ENCODE assay signal across 1 cellular context in the genomic region with DNA sequence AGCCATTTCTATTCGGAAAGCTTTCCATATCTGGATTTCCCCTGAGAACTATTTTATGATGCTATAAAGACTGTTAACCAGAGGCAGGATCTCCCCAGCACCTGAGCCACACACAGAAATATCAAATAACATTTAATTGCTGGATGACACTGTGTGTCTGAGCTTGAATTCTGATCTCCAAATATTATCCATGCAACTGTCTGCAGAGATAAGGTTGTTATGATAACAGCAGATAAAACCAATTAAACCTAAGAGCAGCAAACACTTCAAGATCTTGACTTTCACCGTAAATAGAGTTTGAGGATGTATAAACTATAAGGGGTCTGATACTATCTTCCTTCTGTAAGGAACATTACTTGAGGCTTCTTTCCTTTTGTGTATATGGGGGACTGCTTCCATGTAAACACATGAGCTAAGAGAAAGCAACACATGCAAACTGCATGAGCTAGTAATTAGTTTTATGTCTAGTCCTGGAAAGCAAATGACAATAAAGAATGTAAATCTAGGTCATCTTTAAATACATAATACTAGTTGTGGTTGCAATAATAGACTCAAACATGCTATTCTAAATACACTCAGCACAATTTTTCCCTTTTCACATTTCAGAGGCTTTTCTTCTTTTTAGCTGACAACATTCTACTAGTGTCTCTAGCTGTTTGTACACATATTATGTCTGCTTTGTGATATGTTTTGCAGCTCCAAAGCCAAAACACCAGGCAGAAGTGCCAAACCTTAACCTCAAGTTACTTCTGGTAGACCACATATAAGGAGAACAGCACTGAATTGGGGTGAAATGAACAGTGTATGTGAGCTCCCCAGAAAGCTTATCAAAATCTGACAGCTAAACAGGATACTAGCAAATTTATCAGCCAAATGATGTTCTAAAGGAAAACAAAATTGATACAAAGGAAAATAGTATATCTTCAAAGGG.
A peak's percentile ranks its signal among the peaks of the same experiment; 100 is the strongest.
TF ChIP-seq lines count a peak whose summit lies in the region.

No MANE protein-coding gene starts in this region.

TF ChIP-seq in HEK293, 187 proteins besides CTCF, POLR2A, EP300 and RAD21 (continued from another document and continues in another):
- TF ChIP-seq, protein P1, sequence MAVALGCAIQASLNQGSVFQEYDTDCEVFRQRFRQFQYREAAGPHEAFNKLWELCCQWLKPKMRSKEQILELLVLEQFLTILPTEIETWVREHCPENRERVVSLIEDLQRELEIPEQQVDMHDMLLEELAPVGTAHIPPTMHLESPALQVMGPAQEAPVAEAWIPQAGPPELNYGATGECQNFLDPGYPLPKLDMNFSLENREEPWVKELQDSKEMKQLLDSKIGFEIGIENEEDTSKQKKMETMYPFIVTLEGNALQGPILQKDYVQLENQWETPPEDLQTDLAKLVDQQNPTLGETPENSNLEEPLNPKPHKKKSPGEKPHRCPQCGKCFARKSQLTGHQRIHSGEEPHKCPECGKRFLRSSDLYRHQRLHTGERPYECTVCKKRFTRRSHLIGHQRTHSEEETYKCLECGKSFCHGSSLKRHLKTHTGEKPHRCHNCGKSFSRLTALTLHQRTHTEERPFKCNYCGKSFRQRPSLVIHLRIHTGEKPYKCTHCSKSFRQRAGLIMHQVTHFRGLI (tag by site-specific recombination; IDR thresholded peaks at IDR 0.05): 0 out of 2 replicates have a peak, but pooled peaks have one; percentile 48
- TF ChIP-seq, protein P2, sequence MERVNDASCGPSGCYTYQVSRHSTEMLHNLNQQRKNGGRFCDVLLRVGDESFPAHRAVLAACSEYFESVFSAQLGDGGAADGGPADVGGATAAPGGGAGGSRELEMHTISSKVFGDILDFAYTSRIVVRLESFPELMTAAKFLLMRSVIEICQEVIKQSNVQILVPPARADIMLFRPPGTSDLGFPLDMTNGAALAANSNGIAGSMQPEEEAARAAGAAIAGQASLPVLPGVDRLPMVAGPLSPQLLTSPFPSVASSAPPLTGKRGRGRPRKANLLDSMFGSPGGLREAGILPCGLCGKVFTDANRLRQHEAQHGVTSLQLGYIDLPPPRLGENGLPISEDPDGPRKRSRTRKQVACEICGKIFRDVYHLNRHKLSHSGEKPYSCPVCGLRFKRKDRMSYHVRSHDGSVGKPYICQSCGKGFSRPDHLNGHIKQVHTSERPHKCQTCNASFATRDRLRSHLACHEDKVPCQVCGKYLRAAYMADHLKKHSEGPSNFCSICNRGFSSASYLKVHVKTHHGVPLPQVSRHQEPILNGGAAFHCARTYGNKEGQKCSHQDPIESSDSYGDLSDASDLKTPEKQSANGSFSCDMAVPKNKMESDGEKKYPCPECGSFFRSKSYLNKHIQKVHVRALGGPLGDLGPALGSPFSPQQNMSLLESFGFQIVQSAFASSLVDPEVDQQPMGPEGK (tag by site-specific recombination; IDR thresholded peaks at IDR 0.05): peak; percentile 34; the same call in 1 of the 2 replicates
- TF ChIP-seq ZBTB21 (tag by site-specific recombination; IDR thresholded peaks at IDR 0.05): peak; percentile 53; the same call in 1 of the 2 replicates
- TF ChIP-seq, protein P3, sequence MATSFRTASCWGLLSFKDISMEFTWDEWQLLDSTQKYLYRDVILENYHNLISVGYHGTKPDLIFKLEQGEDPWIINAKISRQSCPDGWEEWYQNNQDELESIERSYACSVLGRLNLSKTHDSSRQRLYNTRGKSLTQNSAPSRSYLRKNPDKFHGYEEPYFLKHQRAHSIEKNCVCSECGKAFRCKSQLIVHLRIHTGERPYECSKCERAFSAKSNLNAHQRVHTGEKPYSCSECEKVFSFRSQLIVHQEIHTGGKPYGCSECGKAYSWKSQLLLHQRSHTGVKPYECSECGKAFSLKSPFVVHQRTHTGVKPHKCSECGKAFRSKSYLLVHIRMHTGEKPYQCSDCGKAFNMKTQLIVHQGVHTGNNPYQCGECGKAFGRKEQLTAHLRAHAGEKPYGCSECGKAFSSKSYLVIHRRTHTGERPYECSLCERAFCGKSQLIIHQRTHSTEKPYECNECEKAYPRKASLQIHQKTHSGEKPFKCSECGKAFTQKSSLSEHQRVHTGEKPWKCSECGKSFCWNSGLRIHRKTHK (tag by site-specific recombination; IDR thresholded peaks at IDR 0.05): no peak
- peak; percentile 27; the same call in 1 of the 2 replicates for TF ChIP-seq ZNF555 (tag by site-specific recombination; conservative IDR thresholded peaks at IDR 0.05)
- peak; percentile 62; the same call in 1 of the 2 replicates for TF ChIP-seq BCL11A (tag by site-specific recombination; IDR thresholded peaks at IDR 0.05; ENCODE audit: low read depth)
- peak; percentile 87 for TF ChIP-seq ZNF366 (tag by site-specific recombination; conservative IDR thresholded peaks at IDR 0.05)
- TF ChIP-seq OVOL3 (tag by site-specific recombination; IDR thresholded peaks at IDR 0.05): peak; percentile 93
- peak; percentile 89 for TF ChIP-seq SCRT1 (tag by site-specific recombination; IDR thresholded peaks at IDR 0.05; ENCODE audit: borderline replicate concordance)
- no peak for TF ChIP-seq ZNF335 (tag by site-specific recombination; conservative IDR thresholded peaks at IDR 0.05)
- peak; percentile 98 for TF ChIP-seq ZNF843 (tag by site-specific recombination; IDR thresholded peaks at IDR 0.05)
- TF ChIP-seq ZNF214 (tag by site-specific recombination; IDR thresholded peaks at IDR 0.05; ENCODE audit: borderline replicate concordance): no peak
- no peak for TF ChIP-seq ZNF654 (tag by site-specific recombination; IDR thresholded peaks at IDR 0.05; ENCODE audit: low read depth)
- TF ChIP-seq ZBTB1 (tag by site-specific recombination; IDR thresholded peaks at IDR 0.05): 0 out of 2 replicates have a peak, but pooled peaks have one; percentile 84
- TF ChIP-seq SALL2 (tag by site-specific recombination; IDR thresholded peaks at IDR 0.05; ENCODE audit: borderline replicate concordance): no peak
- TF ChIP-seq, protein P4, sequence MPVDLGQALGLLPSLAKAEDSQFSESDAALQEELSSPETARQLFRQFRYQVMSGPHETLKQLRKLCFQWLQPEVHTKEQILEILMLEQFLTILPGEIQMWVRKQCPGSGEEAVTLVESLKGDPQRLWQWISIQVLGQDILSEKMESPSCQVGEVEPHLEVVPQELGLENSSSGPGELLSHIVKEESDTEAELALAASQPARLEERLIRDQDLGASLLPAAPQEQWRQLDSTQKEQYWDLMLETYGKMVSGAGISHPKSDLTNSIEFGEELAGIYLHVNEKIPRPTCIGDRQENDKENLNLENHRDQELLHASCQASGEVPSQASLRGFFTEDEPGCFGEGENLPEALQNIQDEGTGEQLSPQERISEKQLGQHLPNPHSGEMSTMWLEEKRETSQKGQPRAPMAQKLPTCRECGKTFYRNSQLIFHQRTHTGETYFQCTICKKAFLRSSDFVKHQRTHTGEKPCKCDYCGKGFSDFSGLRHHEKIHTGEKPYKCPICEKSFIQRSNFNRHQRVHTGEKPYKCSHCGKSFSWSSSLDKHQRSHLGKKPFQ (tag by site-specific recombination; IDR thresholded peaks at IDR 0.05): peak; percentile 88
- 0 out of 2 replicates have a peak, but pooled peaks have one; percentile 5 for TF ChIP-seq ZNF146 (tag by site-specific recombination; IDR thresholded peaks at IDR 0.05)
- TF ChIP-seq ZNF585B (tag by site-specific recombination; IDR thresholded peaks at IDR 0.05): no peak
- TF ChIP-seq, protein P5, sequence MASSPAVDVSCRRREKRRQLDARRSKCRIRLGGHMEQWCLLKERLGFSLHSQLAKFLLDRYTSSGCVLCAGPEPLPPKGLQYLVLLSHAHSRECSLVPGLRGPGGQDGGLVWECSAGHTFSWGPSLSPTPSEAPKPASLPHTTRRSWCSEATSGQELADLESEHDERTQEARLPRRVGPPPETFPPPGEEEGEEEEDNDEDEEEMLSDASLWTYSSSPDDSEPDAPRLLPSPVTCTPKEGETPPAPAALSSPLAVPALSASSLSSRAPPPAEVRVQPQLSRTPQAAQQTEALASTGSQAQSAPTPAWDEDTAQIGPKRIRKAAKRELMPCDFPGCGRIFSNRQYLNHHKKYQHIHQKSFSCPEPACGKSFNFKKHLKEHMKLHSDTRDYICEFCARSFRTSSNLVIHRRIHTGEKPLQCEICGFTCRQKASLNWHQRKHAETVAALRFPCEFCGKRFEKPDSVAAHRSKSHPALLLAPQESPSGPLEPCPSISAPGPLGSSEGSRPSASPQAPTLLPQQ (tag by site-specific recombination; IDR thresholded peaks at IDR 0.05): no peak; the same call in 1 of the 2 replicates
- TF ChIP-seq ZNF600 (tag by site-specific recombination; IDR thresholded peaks at IDR 0.05): no peak
- TF ChIP-seq, protein P6, sequence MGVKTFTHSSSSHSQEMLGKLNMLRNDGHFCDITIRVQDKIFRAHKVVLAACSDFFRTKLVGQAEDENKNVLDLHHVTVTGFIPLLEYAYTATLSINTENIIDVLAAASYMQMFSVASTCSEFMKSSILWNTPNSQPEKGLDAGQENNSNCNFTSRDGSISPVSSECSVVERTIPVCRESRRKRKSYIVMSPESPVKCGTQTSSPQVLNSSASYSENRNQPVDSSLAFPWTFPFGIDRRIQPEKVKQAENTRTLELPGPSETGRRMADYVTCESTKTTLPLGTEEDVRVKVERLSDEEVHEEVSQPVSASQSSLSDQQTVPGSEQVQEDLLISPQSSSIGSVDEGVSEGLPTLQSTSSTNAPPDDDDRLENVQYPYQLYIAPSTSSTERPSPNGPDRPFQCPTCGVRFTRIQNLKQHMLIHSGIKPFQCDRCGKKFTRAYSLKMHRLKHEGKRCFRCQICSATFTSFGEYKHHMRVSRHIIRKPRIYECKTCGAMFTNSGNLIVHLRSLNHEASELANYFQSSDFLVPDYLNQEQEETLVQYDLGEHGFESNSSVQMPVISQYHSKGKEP (tag by site-specific recombination; IDR thresholded peaks at IDR 0.05): peak; percentile 84
- no peak for TF ChIP-seq ZNF132 (tag by site-specific recombination; IDR thresholded peaks at IDR 0.05; ENCODE audit: borderline replicate concordance)
- TF ChIP-seq, protein P7, sequence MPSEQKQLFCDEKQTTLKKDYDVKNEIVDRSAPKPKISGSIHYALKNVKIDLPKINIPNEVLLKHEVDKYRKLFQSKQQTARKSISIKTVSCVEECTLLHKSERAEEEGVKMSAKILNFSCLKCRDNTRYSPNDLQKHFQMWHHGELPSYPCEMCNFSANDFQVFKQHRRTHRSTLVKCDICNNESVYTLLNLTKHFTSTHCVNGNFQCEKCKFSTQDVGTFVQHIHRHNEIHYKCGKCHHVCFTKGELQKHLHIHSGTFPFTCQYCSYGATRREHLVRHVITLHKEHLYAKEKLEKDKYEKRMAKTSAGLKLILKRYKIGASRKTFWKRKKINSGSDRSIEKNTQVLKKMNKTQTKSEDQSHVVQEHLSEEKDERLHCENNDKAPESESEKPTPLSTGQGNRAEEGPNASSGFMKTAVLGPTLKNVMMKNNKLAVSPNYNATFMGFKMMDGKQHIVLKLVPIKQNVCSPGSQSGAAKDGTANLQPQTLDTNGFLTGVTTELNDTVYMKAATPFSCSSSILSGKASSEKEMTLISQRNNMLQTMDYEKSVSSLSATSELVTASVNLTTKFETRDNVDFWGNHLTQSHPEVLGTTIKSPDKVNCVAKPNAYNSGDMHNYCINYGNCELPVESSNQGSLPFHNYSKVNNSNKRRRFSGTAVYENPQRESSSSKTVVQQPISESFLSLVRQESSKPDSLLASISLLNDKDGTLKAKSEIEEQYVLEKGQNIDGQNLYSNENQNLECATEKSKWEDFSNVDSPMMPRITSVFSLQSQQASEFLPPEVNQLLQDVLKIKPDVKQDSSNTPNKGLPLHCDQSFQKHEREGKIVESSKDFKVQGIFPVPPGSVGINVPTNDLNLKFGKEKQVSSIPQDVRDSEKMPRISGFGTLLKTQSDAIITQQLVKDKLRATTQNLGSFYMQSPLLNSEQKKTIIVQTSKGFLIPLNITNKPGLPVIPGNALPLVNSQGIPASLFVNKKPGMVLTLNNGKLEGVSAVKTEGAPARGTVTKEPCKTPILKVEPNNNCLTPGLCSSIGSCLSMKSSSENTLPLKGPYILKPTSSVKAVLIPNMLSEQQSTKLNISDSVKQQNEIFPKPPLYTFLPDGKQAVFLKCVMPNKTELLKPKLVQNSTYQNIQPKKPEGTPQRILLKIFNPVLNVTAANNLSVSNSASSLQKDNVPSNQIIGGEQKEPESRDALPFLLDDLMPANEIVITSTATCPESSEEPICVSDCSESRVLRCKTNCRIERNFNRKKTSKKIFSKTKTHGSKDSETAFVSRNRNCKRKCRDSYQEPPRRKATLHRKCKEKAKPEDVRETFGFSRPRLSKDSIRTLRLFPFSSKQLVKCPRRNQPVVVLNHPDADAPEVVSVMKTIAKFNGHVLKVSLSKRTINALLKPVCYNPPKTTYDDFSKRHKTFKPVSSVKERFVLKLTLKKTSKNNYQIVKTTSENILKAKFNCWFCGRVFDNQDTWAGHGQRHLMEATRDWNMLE (tag by site-specific recombination; conservative IDR thresholded peaks at IDR 0.05; ENCODE audit: low read depth): peak; percentile 56; the same call in 1 of the 2 replicates
- 0 out of 2 replicates have a peak, but pooled peaks have one; percentile 41 for TF ChIP-seq ZNF501 (tag by site-specific recombination; IDR thresholded peaks at IDR 0.05)
- TF ChIP-seq ZNF701 (tag by site-specific recombination; IDR thresholded peaks at IDR 0.05): no peak
- TF ChIP-seq, protein P8, sequence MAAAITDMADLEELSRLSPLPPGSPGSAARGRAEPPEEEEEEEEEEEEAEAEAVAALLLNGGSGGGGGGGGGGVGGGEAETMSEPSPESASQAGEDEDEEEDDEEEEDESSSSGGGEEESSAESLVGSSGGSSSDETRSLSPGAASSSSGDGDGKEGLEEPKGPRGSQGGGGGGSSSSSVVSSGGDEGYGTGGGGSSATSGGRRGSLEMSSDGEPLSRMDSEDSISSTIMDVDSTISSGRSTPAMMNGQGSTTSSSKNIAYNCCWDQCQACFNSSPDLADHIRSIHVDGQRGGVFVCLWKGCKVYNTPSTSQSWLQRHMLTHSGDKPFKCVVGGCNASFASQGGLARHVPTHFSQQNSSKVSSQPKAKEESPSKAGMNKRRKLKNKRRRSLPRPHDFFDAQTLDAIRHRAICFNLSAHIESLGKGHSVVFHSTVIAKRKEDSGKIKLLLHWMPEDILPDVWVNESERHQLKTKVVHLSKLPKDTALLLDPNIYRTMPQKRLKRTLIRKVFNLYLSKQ (tag by site-specific recombination; IDR thresholded peaks at IDR 0.05; ENCODE audit: borderline replicate concordance): no peak
- TF ChIP-seq GLI2 (tag by site-specific recombination; IDR thresholded peaks at IDR 0.05; ENCODE audit: borderline replicate concordance, low read depth): peak; percentile 93
- no peak for TF ChIP-seq KLF1 (tag by site-specific recombination; IDR thresholded peaks at IDR 0.05)
- TF ChIP-seq ZNF549 (tag by site-specific recombination; IDR thresholded peaks at IDR 0.05): no peak
- TF ChIP-seq, protein P9, sequence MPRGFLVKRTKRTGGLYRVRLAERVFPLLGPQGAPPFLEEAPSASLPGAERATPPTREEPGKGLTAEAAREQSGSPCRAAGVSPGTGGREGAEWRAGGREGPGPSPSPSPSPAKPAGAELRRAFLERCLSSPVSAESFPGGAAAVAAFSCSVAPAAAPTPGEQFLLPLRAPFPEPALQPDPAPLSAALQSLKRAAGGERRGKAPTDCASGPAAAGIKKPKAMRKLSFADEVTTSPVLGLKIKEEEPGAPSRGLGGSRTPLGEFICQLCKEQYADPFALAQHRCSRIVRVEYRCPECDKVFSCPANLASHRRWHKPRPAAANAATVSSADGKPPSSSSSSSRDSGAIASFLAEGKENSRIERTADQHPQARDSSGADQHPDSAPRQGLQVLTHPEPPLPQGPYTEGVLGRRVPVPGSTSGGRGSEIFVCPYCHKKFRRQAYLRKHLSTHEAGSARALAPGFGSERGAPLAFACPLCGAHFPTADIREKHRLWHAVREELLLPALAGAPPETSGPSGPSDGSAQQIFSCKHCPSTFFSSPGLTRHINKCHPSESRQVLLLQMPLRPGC (tag by site-specific recombination; IDR thresholded peaks at IDR 0.05): peak; percentile 71; the same call in 1 of the 2 replicates
